ENCODE assay signal across 29 cellular contexts in genomic region chr17:51814521-51814920, GRCh38.
"Had no signal": no experiment of that assay in that cellular context is flagged by ENCODE, and none has a peak within 500 bp of the region (broad histone marks: within the 10 kb centered on the region; RNA-seq: fewer than 3 reads in every experiment).

No MANE protein-coding gene starts in this region.

- H3K27ac ChIP-seq: epithelial cell of prostate, esophagus squamous epithelium, heart right ventricle, left lung, lower lobe of right lung, skin epidermis had no signal

- H3K27ac Mint-ChIP-seq: activated CD4-positive, alpha-beta memory T cell treated with anti-CD3 and anti-CD28 coated beads for 36 hours; activated CD4-positive, alpha-beta T cell treated with anti-CD3 and anti-CD28 coated beads, Interleukin-2, amount 10 ng/mL, durations not matched to agents 24 days and 14 days; activated T-cell treated with anti-CD3 and anti-CD28 coated beads, Interleukin-2, amount 50 U/mL, for 24 hours; activated T-helper 17 cell treated with anti-CD3 and anti-CD28 coated beads, Interleukin-2, amount 50 U/mL, for 72 hours; natural killer cell; progenitor cell of endocrine pancreas; stimulated activated effector memory CD8-positive, alpha-beta T cell treated with anti-CD3 and anti-CD28 coated beads, Interleukin-12 subunit alpha, Interleukin-12 subunit beta, amount 100 ng/mL, for 72 hours; stimulated activated naive CD8-positive, alpha-beta T cell treated with anti-CD3 and anti-CD28 coated beads, Interleukin-15, amount 100 ng/mL, for 72 hours; T-helper 17 cell had no signal

- H3K27me3 ChIP-seq: esophagus squamous epithelium, heart right ventricle, left lung had no signal

- H3K4me1 Mint-ChIP-seq: activated CD4-positive, alpha-beta T cell treated with anti-CD3 and anti-CD28 coated beads, Interleukin-2, amount 10 ng/mL, durations not matched to agents 24 days and 14 days; natural killer cell; stimulated activated effector memory CD8-positive, alpha-beta T cell treated with anti-CD3 and anti-CD28 coated beads, Interleukin-12 subunit alpha, Interleukin-12 subunit beta, amount 100 ng/mL, for 72 hours; stimulated activated naive CD8-positive, alpha-beta T cell treated with anti-CD3 and anti-CD28 coated beads, Interleukin-15, amount 100 ng/mL, for 72 hours had no signal

- DNase-seq: activated CD4-positive, alpha-beta memory T cell treated with anti-CD3 and anti-CD28 coated beads for 36 hours; activated CD4-positive, alpha-beta T cell treated with anti-CD3 and anti-CD28 coated beads, Interleukin-2, amount 10 ng/mL, durations not matched to agents 24 days and 14 days; activated CD4-positive, CD25-positive, alpha-beta regulatory T cell treated with anti-CD3 and anti-CD28 coated beads, Interleukin-2, amount 50 U/mL, for 72 hours; activated CD8-positive, alpha-beta memory T cell treated with anti-CD3 and anti-CD28 coated beads, Interleukin-2, amount 50 U/mL, for 48 hours; activated gamma-delta T cell treated with Interleukin-2 at 50 U/mL for 16 hours; activated naive CD4-positive, alpha-beta T cell treated with anti-CD3 and anti-CD28 coated beads, Interleukin-2, amount 50 U/mL, for 16 hours; activated T-cell treated with anti-CD3 and anti-CD28 coated beads, Interleukin-2, amount 50 U/mL, for 24 hours; amniotic stem cell; dermis blood vessel endothelial cell; effector CD4-positive, alpha-beta T cell; esophagus squamous epithelium; heart right ventricle; kidney glomerular epithelial cell; left lung; lower lobe of right lung; mesenchymal stem cell; natural killer cell; retina; stimulated activated CD4-positive, alpha-beta T cell treated with anti-CD3 and anti-CD28 coated beads, Interleukin-4, amount 100 ng/mL, for 24 hours; stimulated activated naive CD8-positive, alpha-beta T cell treated with anti-CD3 and anti-CD28 coated beads, Interleukin-15, amount 100 ng/mL, for 72 hours; substantia nigra; T-helper 17 cell; T1000 had no signal

- H3K4me3 Mint-ChIP-seq: activated CD4-positive, alpha-beta memory T cell treated with anti-CD3 and anti-CD28 coated beads for 36 hours; activated CD4-positive, alpha-beta T cell treated with anti-CD3 and anti-CD28 coated beads, Interleukin-2, amount 10 ng/mL, durations not matched to agents 24 days and 14 days; activated T-cell treated with anti-CD3 and anti-CD28 coated beads, Interleukin-2, amount 50 U/mL, for 24 hours; activated T-helper 17 cell treated with anti-CD3 and anti-CD28 coated beads, Interleukin-2, amount 50 U/mL, for 72 hours; natural killer cell; stimulated activated effector memory CD8-positive, alpha-beta T cell treated with anti-CD3 and anti-CD28 coated beads, Interleukin-12 subunit alpha, Interleukin-12 subunit beta, amount 100 ng/mL, for 72 hours; stimulated activated naive CD8-positive, alpha-beta T cell treated with anti-CD3 and anti-CD28 coated beads, Interleukin-15, amount 100 ng/mL, for 72 hours; T-helper 17 cell had no signal

- H3K36me3 Mint-ChIP-seq: activated CD4-positive, alpha-beta memory T cell treated with anti-CD3 and anti-CD28 coated beads for 36 hours; natural killer cell; stimulated activated effector memory CD8-positive, alpha-beta T cell treated with anti-CD3 and anti-CD28 coated beads, Interleukin-12 subunit alpha, Interleukin-12 subunit beta, amount 100 ng/mL, for 72 hours had no signal

- H3K27me3 Mint-ChIP-seq: activated CD4-positive, alpha-beta T cell treated with anti-CD3 and anti-CD28 coated beads, Interleukin-2, amount 10 ng/mL, durations not matched to agents 24 days and 14 days; progenitor cell of endocrine pancreas; stimulated activated naive CD8-positive, alpha-beta T cell treated with anti-CD3 and anti-CD28 coated beads, Interleukin-15, amount 100 ng/mL, for 72 hours had no signal

- H3K4me1 ChIP-seq: esophagus squamous epithelium, heart right ventricle, left lung, lower lobe of right lung had no signal

- H3K36me3 ChIP-seq: esophagus squamous epithelium, heart right ventricle, left lung, lower lobe of right lung had no signal

- FAIRE-seq: astrocyte had no signal

- H3K9me3 ChIP-seq: esophagus squamous epithelium, heart right ventricle, left lung, lower lobe of right lung had no signal

- H3K9me3 Mint-ChIP-seq: activated CD4-positive, alpha-beta memory T cell treated with anti-CD3 and anti-CD28 coated beads for 36 hours; activated CD4-positive, alpha-beta T cell treated with anti-CD3 and anti-CD28 coated beads, Interleukin-2, amount 10 ng/mL, durations not matched to agents 24 days and 14 days; activated T-cell treated with anti-CD3 and anti-CD28 coated beads, Interleukin-2, amount 50 U/mL, for 24 hours; activated T-helper 17 cell treated with anti-CD3 and anti-CD28 coated beads, Interleukin-2, amount 50 U/mL, for 72 hours; stimulated activated naive CD8-positive, alpha-beta T cell treated with anti-CD3 and anti-CD28 coated beads, Interleukin-15, amount 100 ng/mL, for 72 hours had no signal

- H3K4me3 ChIP-seq: esophagus squamous epithelium, heart right ventricle, left lung, lower lobe of right lung, skin epidermis had no signal
